ENCODE assay signal across 8 cellular contexts in the genomic region with DNA sequence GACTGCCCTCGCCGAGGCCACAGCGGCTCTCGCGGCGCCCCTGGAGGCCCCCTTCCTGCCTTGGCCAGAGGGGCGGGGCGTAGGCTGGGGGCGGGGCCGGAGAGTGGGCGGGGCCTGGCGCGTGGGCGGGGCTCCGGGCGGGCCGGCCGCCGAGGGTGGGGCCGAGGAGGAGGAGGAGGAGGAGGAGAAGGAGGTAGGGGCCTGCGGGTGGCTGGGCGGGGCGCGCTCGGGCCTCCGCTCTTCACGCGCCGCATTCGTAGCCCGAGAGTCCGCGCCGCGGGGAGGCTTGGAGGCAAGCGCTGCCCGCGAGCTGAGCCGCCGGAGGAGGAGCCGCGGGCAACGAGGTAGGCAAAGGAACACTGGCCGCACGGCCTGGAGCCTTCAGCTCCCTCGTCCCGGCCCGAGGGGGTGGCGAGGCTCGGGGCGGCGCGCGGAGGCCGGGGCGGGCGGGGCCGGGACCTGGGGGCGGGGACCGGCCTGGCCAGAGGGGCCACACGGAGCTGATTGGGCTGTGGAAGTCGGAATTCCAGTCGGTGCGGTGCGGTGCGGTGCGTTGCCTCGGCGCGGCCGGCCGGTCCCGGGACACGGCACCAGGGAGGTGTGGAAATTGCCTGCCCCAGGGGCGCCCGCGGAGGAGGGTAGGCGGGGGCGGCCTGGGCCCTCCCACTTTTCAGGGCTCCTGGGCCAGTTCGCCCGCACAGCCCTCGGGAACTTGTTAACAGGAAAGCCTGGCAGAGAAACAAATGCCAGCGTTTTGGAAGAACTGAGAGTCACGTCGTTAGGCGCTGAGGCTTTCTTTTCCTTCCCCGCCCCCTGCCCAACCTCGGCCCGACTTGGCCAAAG. TPM values are rescaled to one million over a fixed set of nuclear protein-coding genes. Genes with fewer than 3 reads are reported as not detected.
A peak's percentile ranks its signal among the peaks of the same experiment; 100 is the strongest.
DNase-seq lines count a peak whose midpoint lies in the region; ATAC-seq and TF ChIP-seq lines count a peak whose summit lies in the region.

Gene PPP2R3A (plus strand): TSS at position 223 of the 843 bp plus-strand sequence. CDS start 35,771 bp downstream, outside the sequence.

- H3K36me3 Mint-ChIP-seq in nephron progenitor cell (ENCODE audit: low read depth), result peaks cover 29% of the 10 kb centered on the region

- peak; percentile 5 for DNase-seq in COR-L47 (lab: John Stamatoyannopoulos, UW)
- DNase-seq in HuH-7.5 (ENCODE audit: low spot score), result peak; percentile 59
- DNase-seq in SHP77 treated with DMSO at 0.1 percent for 48 hours (lab: John Stamatoyannopoulos, UW), result peak; percentile 66
- DNase-seq in activated naive CD4-positive, alpha-beta T cell (lab: John Stamatoyannopoulos, UW), result peak; percentile 22 to 56 (median 27)
- DNase-seq in fibroblast of villous mesenchyme (ENCODE audit: low read depth), result peak; percentile 86
- peak; percentile 88 for DNase-seq in nephron progenitor cell
- DNase-seq in stimulated activated naive CD4-positive, alpha-beta T cell treated with Interleukin-2 at 50 U/mL for 16 hours (lab: John Stamatoyannopoulos, UW), result peak; percentile 40

- peaks cover 27% of the 10 kb centered on the region for H3K9me3 Mint-ChIP-seq in nephron progenitor cell

- peak within 1 kb of the TSS; percentile 73 for H3K27ac Mint-ChIP-seq in nephron progenitor cell

- peak; percentile 86 for ATAC-seq in GM21529 (IDR thresholded peaks at IDR 0.05; ENCODE audit: unreplicated experiment)

- H3K27me3 Mint-ChIP-seq in nephron progenitor cell (ENCODE audit: low read depth, poor library complexity), result no peaks in the 10 kb centered on the region

- TF ChIP-seq CTCF in fibroblast of villous mesenchyme (IDR thresholded peaks at IDR 0.05; ENCODE audit: insufficient read depth, low read depth, low read length) (no peak), nephron progenitor cell (IDR thresholded peaks at IDR 0.05) (no peak)

- peak within 1 kb of the TSS; percentile 88 for H3K4me3 ChIP-seq in fibroblast of villous mesenchyme (ENCODE audit: low read depth, low read length)

- H3K4me3 Mint-ChIP-seq in nephron progenitor cell, result peak within 1 kb of the TSS; percentile 92

- H3K4me1 Mint-ChIP-seq in nephron progenitor cell, result peaks cover 21% of the 10 kb centered on the region

RNA-seq across cellular contexts. Expression of gene PPP2R3A, which starts in this region (rescaled TPM):
- total RNA-seq in fibroblast of villous mesenchyme, result 23.2 and 25.9 TPM in 2 replicates

Comparison
In these comparisons a context has a peak if more than half of its experiments do, and no peak if none do; other contexts are left out.
1. Peak in every context shown above with its lines: DNase-seq, ATAC-seq and H3K4me3 ChIP-seq.
2. DNase-seq: peak in every context shown above with its lines; median percentile 88 in nephron progenitor cell; 86 in fibroblast of villous mesenchyme; 66 in SHP77 treated with DMSO at 0.1 percent for 48 hours; 59 in HuH-7.5; 40 in stimulated activated naive CD4-positive, alpha-beta T cell treated with Interleukin-2 at 50 U/mL for 16 hours; 27 in activated naive CD4-positive, alpha-beta T cell; 5 in COR-L47.